In the genomic region with DNA sequence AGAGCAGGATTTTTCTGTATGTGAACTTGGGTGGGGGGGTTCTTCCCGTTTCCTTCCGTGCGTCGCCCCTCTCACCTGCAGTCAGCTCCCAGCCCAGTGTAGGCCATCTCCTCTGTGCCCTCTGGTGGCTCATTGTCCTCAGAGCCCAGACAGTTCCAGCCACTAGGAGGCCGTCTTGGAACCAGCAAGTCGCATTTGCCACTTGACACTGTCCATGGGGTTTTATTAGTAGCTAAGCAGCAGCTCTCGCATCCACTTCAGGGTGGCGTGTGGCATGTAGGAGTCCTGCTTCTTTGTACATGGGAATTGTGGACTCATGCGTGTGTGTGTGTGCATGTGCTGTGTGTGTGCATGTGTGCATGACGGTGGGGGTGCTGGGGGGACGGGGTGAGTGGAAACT, we compare ENCODE assay signal across 9 cellular contexts.
DNase-seq lines count a peak whose midpoint lies in the region; ATAC-seq and TF ChIP-seq lines count a peak whose summit lies in the region.
"Had no signal": no experiment of that assay in that cellular context is flagged by ENCODE, and none has a peak within 500 bp of the region (broad histone marks: within the 10 kb centered on the region; RNA-seq: fewer than 3 reads in every experiment).

No MANE protein-coding gene starts in this region.

- peak; percentile 61 for TF ChIP-seq CTCF in astrocyte of the cerebellum (IDR thresholded peaks at IDR 0.05; ENCODE audit: low read depth, low read length, missing control alignments)
- TF ChIP-seq CTCF in upper lobe of left lung (IDR thresholded peaks at IDR 0.05), result peak; percentile 41 to 70 (median 44)

- no peak for TF ChIP-seq EP300 in upper lobe of left lung (IDR thresholded peaks at IDR 0.05)

- H3K36me3 Mint-ChIP-seq in T-helper 2 cell treated with Interferon-gamma antibody and Interleukin-4, amounts not matched to agents 5 μg/mL and 100 μg/mL, for 36 hours (ENCODE audit: low read depth), result peaks cover 41% of the 10 kb centered on the region

- H3K27ac ChIP-seq in upper lobe of left lung, result peak overlapping the region in 2 of 4 donors; percentile 32 to 41

- H3K9me3 ChIP-seq in upper lobe of left lung, result no peaks in the 10 kb centered on the region

- in situ Hi-C loops in astrocyte of the cerebellum (cut with HindIII; ENCODE audit: low sequenced_read_pairs), result no loop called here

- no peaks in the 10 kb centered on the region for H3K4me1 Mint-ChIP-seq in T-helper 2 cell treated with Interferon-gamma antibody and Interleukin-4, amounts not matched to agents 5 μg/mL and 100 μg/mL, for 36 hours (ENCODE audit: low read depth)

- H3K36me3 ChIP-seq in upper lobe of left lung, result peaks cover 43 to 86% (median 70%) of the 10 kb centered on the region in 4 donors

- no peaks in the 10 kb centered on the region for H3K27me3 Mint-ChIP-seq in T-helper 2 cell treated with Interferon-gamma antibody and Interleukin-4, amounts not matched to agents 5 μg/mL and 100 μg/mL, for 36 hours (ENCODE audit: low read depth)
- H3K27me3 Mint-ChIP-seq: activated naive CD8-positive, alpha-beta T cell had no signal

- no peak overlapping the region for H3K4me3 Mint-ChIP-seq in T-helper 2 cell treated with Interferon-gamma antibody and Interleukin-4, amounts not matched to agents 5 μg/mL and 100 μg/mL, for 36 hours
- H3K4me3 Mint-ChIP-seq: activated naive CD8-positive, alpha-beta T cell had no signal

- DNase-seq in NCI-H82 (lab: John Stamatoyannopoulos, UW) (peak; percentile 70), NCI-H82 treated with DMSO at 0.1 percent for 48 hours (lab: John Stamatoyannopoulos, UW; ENCODE audit: unreplicated experiment) (no peak), MV-4-11 (lab: John Stamatoyannopoulos, UW) (peak; percentile 47), astrocyte of the cerebellum (ENCODE audit: low read depth) (no peak), iPS-NIHi7 (ENCODE audit: extremely low spot score) (peak; percentile 84), upper lobe of left lung (peak in 1 of 2 donors; percentile 59)
- no peak for DNase-seq in T-helper 2 cell treated with Interferon-gamma antibody and Interleukin-4, amounts not matched to agents 5 μg/mL and 100 μg/mL, for 36 hours (ENCODE audit: low spot score)

- H3K27ac Mint-ChIP-seq in T-helper 2 cell treated with Interferon-gamma antibody and Interleukin-4, amounts not matched to agents 5 μg/mL and 100 μg/mL, for 36 hours, result no peak overlapping the region
- H3K27ac Mint-ChIP-seq: activated naive CD8-positive, alpha-beta T cell had no signal

- no peaks in the 10 kb centered on the region for H3K27me3 ChIP-seq in upper lobe of left lung

- ATAC-seq in upper lobe of left lung (ENCODE audit: low FRiP score in 2 of 2) (peak; percentile 38 to 62), HG02678 (IDR thresholded peaks at IDR 0.05; ENCODE audit: unreplicated experiment) (no peak)

- WGBS in upper lobe of left lung, 2 donors, result 60 to 68% methylated on average over 11 of the region's 11 CpGs

- H3K4me3 ChIP-seq in astrocyte of the cerebellum (ENCODE audit: low read depth, low read length) (no peak overlapping the region), upper lobe of left lung (no peak overlapping the region)

- H3K4me1 ChIP-seq in upper lobe of left lung, result peaks cover 10 to 29% (median 22%) of the 10 kb centered on the region in 4 donors

- no peaks in the 10 kb centered on the region for H3K9me3 Mint-ChIP-seq in T-helper 2 cell treated with Interferon-gamma antibody and Interleukin-4, amounts not matched to agents 5 μg/mL and 100 μg/mL, for 36 hours

- no peak for TF ChIP-seq POLR2A in upper lobe of left lung (IDR thresholded peaks at IDR 0.05)

Comparison
In these comparisons a context has a peak if more than half of its experiments do, and no peak if none do; other contexts are left out.
1. DNase-seq: peak in NCI-H82 (single experiment), MV-4-11 (single experiment) and iPS-NIHi7 (single experiment); none in NCI-H82 treated with DMSO at 0.1 percent for 48 hours (single experiment), astrocyte of the cerebellum (single experiment) and T-helper 2 cell treated with Interferon-gamma antibody and Interleukin-4, amounts not matched to agents 5 μg/mL and 100 μg/mL, for 36 hours (single experiment).